In genomic region chr11:64619196-64619595, GRCh38 we compare ENCODE assay signal across 18 cellular contexts. TPM values are rescaled to one million over a fixed set of nuclear protein-coding genes. Genes with fewer than 3 reads are reported as not detected.
A peak's percentile ranks its signal among the peaks of the same experiment; 100 is the strongest.
DNase-seq lines count a peak whose midpoint lies in the region; ATAC-seq and TF ChIP-seq lines count a peak whose summit lies in the region.
"Had no signal": no experiment of that assay in that cellular context is flagged by ENCODE, and none has a peak within 500 bp of the region (broad histone marks: within the 10 kb centered on the region; RNA-seq: fewer than 3 reads in every experiment).

No MANE protein-coding gene starts in this region.

- no peaks in the 10 kb centered on the region for H3K27me3 ChIP-seq in endodermal cell (ENCODE audit: control insufficient read depth, insufficient read depth, low read length, poor library complexity, severe bottlenecking)
- H3K27me3 ChIP-seq in neural cell (ENCODE audit: insufficient read depth, low read depth, low read length) = no peaks in the 10 kb centered on the region
- H3K27me3 ChIP-seq: heart right ventricle, suprapubic skin had no signal

- TF ChIP-seq CTCF in endodermal cell (conservative IDR thresholded peaks at IDR 0.05) (no peak), neural cell (IDR thresholded peaks at IDR 0.05; ENCODE audit: poor library complexity, severe bottlenecking) (no peak), type B pancreatic cell (conservative IDR thresholded peaks at IDR 0.05) (no peak)

- H3K4me1 ChIP-seq in endodermal cell (ENCODE audit: control insufficient read depth, insufficient read depth, low read length) = no peaks in the 10 kb centered on the region

- intact Hi-C loops in activated CD4-positive, alpha-beta T cell treated with anti-CD3 and anti-CD28 coated beads for 36 hours (cut with DNase I, micrococcal nuclease) = no loop called here

- CTCF ChIA-PET in activated CD4-positive, alpha-beta T cell treated with anti-CD3 and anti-CD28 coated beads, Interleukin-2, amount 10 ng/mL, durations not matched to agents 7 days and 5 days (lab: Charles Lee) = interaction anchor here (1.5 kb wide), 1 partner anchor 170 kb away, joined by 3 read pairs; no protein-coding TSS in a partner anchor
- CTCF ChIA-PET in activated CD4-positive, alpha-beta T cell treated with anti-CD3 and anti-CD28 coated beads for 36 hours (lab: Charles Lee) = no interaction called here

- H3F3A ChIP-seq in neural cell (ENCODE audit: insufficient read depth, low read length, poor library complexity, severe bottlenecking) = no peaks in the 10 kb centered on the region

- H3K4me2 ChIP-seq in neural cell (ENCODE audit: low read length) = no peak overlapping the region

- no peak overlapping the region for H3K9ac ChIP-seq in endodermal cell (ENCODE audit: extremely low read depth, low read length, poor library complexity, severe bottlenecking)
- no peak overlapping the region for H3K9ac ChIP-seq in neural cell (ENCODE audit: low read length)

- no peak overlapping the region for H3K4me3 Mint-ChIP-seq in activated CD4-positive, alpha-beta T cell treated with anti-CD3 and anti-CD28 coated beads, Interleukin-2, amount 10 ng/mL, durations not matched to agents 7 days and 5 days
- H3K4me3 Mint-ChIP-seq in activated CD4-positive, alpha-beta T cell treated with anti-CD3 and anti-CD28 coated beads for 36 hours = no peak overlapping the region
- H3K4me3 Mint-ChIP-seq in endodermal cell = no peak overlapping the region
- peak overlapping the region; percentile 44 for H3K4me3 Mint-ChIP-seq in type B pancreatic cell

- H3K36me3 ChIP-seq in endodermal cell (ENCODE audit: control insufficient read depth, insufficient read depth, low read length) (no peaks in the 10 kb centered on the region), neural cell (ENCODE audit: insufficient read depth, low read length) (peaks cover 18% of the 10 kb centered on the region)
- H3K36me3 ChIP-seq: heart right ventricle, suprapubic skin had no signal

- no peak for DNase-seq in activated CD4-positive, alpha-beta T cell treated with anti-CD3 and anti-CD28 coated beads, Interleukin-2, amount 10 ng/mL, durations not matched to agents 7 days and 5 days
- no peak for DNase-seq in activated CD4-positive, alpha-beta T cell treated with anti-CD3 and anti-CD28 coated beads for 36 hours
- DNase-seq in endodermal cell (no peak), type B pancreatic cell (ENCODE audit: extremely low spot score, unreplicated experiment) (no peak), NOMO-1 treated with dmso at 0.1 percent for 144 hours (lab: John Stamatoyannopoulos, UW; ENCODE audit: unreplicated experiment) (no peak), DMS53 (lab: John Stamatoyannopoulos, UW) (no peak)
- no peak for DNase-seq in stimulated activated CD8-positive, alpha-beta memory T cell treated with anti-CD3 and anti-CD28 coated beads, Interleukin-4, amount 100 ng/mL, for 48 hours
- DNase-seq: 8988T; CD4-positive, CD25-positive, alpha-beta regulatory T cell; cortex of kidney; NCI-H2029; NCI-H524 had no signal

- no peak for ATAC-seq in activated CD4-positive, alpha-beta T cell treated with anti-CD3 and anti-CD28 coated beads for 36 hours

- H3K27me3 Mint-ChIP-seq in activated CD4-positive, alpha-beta T cell treated with anti-CD3 and anti-CD28 coated beads, Interleukin-2, amount 10 ng/mL, durations not matched to agents 7 days and 5 days = no peaks in the 10 kb centered on the region
- H3K27me3 Mint-ChIP-seq in activated CD4-positive, alpha-beta T cell treated with anti-CD3 and anti-CD28 coated beads for 36 hours = no peaks in the 10 kb centered on the region
- H3K27me3 Mint-ChIP-seq in endodermal cell (ENCODE audit: insufficient read depth) = no peaks in the 10 kb centered on the region
- H3K27me3 Mint-ChIP-seq in type B pancreatic cell = no peaks in the 10 kb centered on the region

- no peaks in the 10 kb centered on the region for H4K20me1 ChIP-seq in neural cell (ENCODE audit: insufficient read depth)

- H2AFZ ChIP-seq in neural cell (ENCODE audit: low read depth, low read length) = no peak overlapping the region

- TF ChIP-seq RAD21 in neural cell (conservative IDR thresholded peaks at IDR 0.05) = no peak

- POLR2A ChIA-PET in activated CD4-positive, alpha-beta T cell treated with anti-CD3 and anti-CD28 coated beads, Interleukin-2, amount 10 ng/mL, durations not matched to agents 7 days and 5 days (lab: Charles Lee) = no interaction called here
- POLR2A ChIA-PET in activated CD4-positive, alpha-beta T cell treated with anti-CD3 and anti-CD28 coated beads for 36 hours (lab: Charles Lee) = no interaction called here

- H3K4me3 ChIP-seq in endodermal cell (ENCODE audit: low read length) (no peak overlapping the region), neural cell (ENCODE audit: low read length) (no peak overlapping the region)
- H3K4me3 ChIP-seq: heart right ventricle, suprapubic skin had no signal

- peak overlapping the region; percentile 41 for H3K27ac Mint-ChIP-seq in activated CD4-positive, alpha-beta T cell treated with anti-CD3 and anti-CD28 coated beads, Interleukin-2, amount 10 ng/mL, durations not matched to agents 7 days and 5 days
- no peak overlapping the region for H3K27ac Mint-ChIP-seq in activated CD4-positive, alpha-beta T cell treated with anti-CD3 and anti-CD28 coated beads for 36 hours
- peak overlapping the region; percentile 61 for H3K27ac Mint-ChIP-seq in endodermal cell
- H3K27ac Mint-ChIP-seq in type B pancreatic cell = peak overlapping the region; percentile 71
- H3K27ac Mint-ChIP-seq: CD4-positive, CD25-positive, alpha-beta regulatory T cell had no signal

- H3K27ac ChIP-seq in endodermal cell (ENCODE audit: low read depth, low read length) (no peak overlapping the region), neural cell (ENCODE audit: low read length) (peak overlapping the region; percentile 86)
- H3K27ac ChIP-seq: suprapubic skin had no signal

- H3K4me1 Mint-ChIP-seq in activated CD4-positive, alpha-beta T cell treated with anti-CD3 and anti-CD28 coated beads, Interleukin-2, amount 10 ng/mL, durations not matched to agents 7 days and 5 days = peaks cover 9% of the 10 kb centered on the region
- peaks cover 4% of the 10 kb centered on the region for H3K4me1 Mint-ChIP-seq in activated CD4-positive, alpha-beta T cell treated with anti-CD3 and anti-CD28 coated beads for 36 hours
- H3K4me1 Mint-ChIP-seq in endodermal cell (peaks cover 6% of the 10 kb centered on the region), type B pancreatic cell (ENCODE audit: unreplicated experiment) (peaks cover 18% of the 10 kb centered on the region)

- no peaks in the 10 kb centered on the region for H3K9me3 ChIP-seq in endodermal cell (ENCODE audit: control insufficient read depth, low read length)
- H3K9me3 ChIP-seq in neural cell (ENCODE audit: low read length) = no peaks in the 10 kb centered on the region
- H3K9me3 ChIP-seq: heart right ventricle, suprapubic skin had no signal

- no peaks in the 10 kb centered on the region for H3K9me3 Mint-ChIP-seq in activated CD4-positive, alpha-beta T cell treated with anti-CD3 and anti-CD28 coated beads, Interleukin-2, amount 10 ng/mL, durations not matched to agents 7 days and 5 days
- H3K9me3 Mint-ChIP-seq in activated CD4-positive, alpha-beta T cell treated with anti-CD3 and anti-CD28 coated beads for 36 hours (ENCODE audit: low read depth) = no peaks in the 10 kb centered on the region
- no peaks in the 10 kb centered on the region for H3K9me3 Mint-ChIP-seq in endodermal cell
- H3K9me3 Mint-ChIP-seq in type B pancreatic cell = no peaks in the 10 kb centered on the region
- H3K9me3 Mint-ChIP-seq: CD4-positive, CD25-positive, alpha-beta regulatory T cell had no signal

- H3K79me2 ChIP-seq in neural cell (replicated peaks; ENCODE audit: insufficient read depth, low read length) = no peaks in the 10 kb centered on the region

- 87 to 90% methylated on average over 2 to 4 of the region's 4 CpGs for WGBS in endodermal cell (ENCODE audit: insufficient coverage in 1 of 2, insufficient read length in 1 of 2), 2 experiments

- H3K36me3 Mint-ChIP-seq in activated CD4-positive, alpha-beta T cell treated with anti-CD3 and anti-CD28 coated beads, Interleukin-2, amount 10 ng/mL, durations not matched to agents 7 days and 5 days (ENCODE audit: low read depth) = no peaks in the 10 kb centered on the region
- no peaks in the 10 kb centered on the region for H3K36me3 Mint-ChIP-seq in activated CD4-positive, alpha-beta T cell treated with anti-CD3 and anti-CD28 coated beads for 36 hours (ENCODE audit: low read depth)
- no peaks in the 10 kb centered on the region for H3K36me3 Mint-ChIP-seq in endodermal cell (ENCODE audit: low read depth)
- H3K36me3 Mint-ChIP-seq in type B pancreatic cell = peaks cover 3% of the 10 kb centered on the region
- H3K36me3 Mint-ChIP-seq: CD4-positive, CD25-positive, alpha-beta regulatory T cell had no signal

- TF ChIP-seq EP300 in neural cell (conservative IDR thresholded peaks at IDR 0.05; ENCODE audit: poor library complexity, severe bottlenecking) = no peak

- H3K9me2 ChIP-seq in neural cell (ENCODE audit: insufficient read depth, low read length) = no peaks in the 10 kb centered on the region

TF ChIP-seq in neural cell, 6 proteins besides CTCF, POLR2A, EP300 and RAD21 (continues in another document):
- TF ChIP-seq TAF1 (IDR thresholded peaks at IDR 0.05; ENCODE audit: low read depth) (no peak), MXI1 (conservative IDR thresholded peaks at IDR 0.05; ENCODE audit: poor library complexity, severe bottlenecking) (no peak)

RNA-seq across cellular contexts. Expression of gene SLC22A12, which starts 28.2 kb away (rescaled TPM):
- total RNA-seq in activated CD4-positive, alpha-beta T cell treated with anti-CD3 and anti-CD28 coated beads, Interleukin-2, amount 10 ng/mL, durations not matched to agents 7 days and 5 days = not detected
- not detected for total RNA-seq in activated CD4-positive, alpha-beta T cell treated with anti-CD3 and anti-CD28 coated beads for 36 hours
- total RNA-seq in endodermal cell (not detected), type B pancreatic cell (ENCODE audit: low replicate concordance) (not detected in 2 replicates)
- polyA plus RNA-seq in endodermal cell (2013, experiment 1 of 2) = not detected
- not detected for polyA plus RNA-seq in endodermal cell (2013, experiment 2 of 2)
- not detected in 2 replicates for polyA plus RNA-seq in neural cell
- polyA minus RNA-seq in neural cell = not detected in 2 replicates
- total RNA-seq: CD4-positive, CD25-positive, alpha-beta regulatory T cell; heart right ventricle; renal cortical epithelial cell; suprapubic skin had no signal
- polyA plus RNA-seq: CD4-positive, CD25-positive, alpha-beta regulatory T cell; esophagus; heart right ventricle; keratinocyte had no signal
